1 cellular context compared by ENCODE assay signal in genomic region chr17:28306954-28307401, GRCh38.
TF ChIP-seq lines count a peak whose summit lies in the region.

No MANE protein-coding gene starts in this region.

TF ChIP-seq in IMR-90, 13 proteins besides CTCF, POLR2A, EP300 and RAD21:
- TF ChIP-seq CHD1 (IDR thresholded peaks at IDR 0.05; ENCODE audit: low read depth, low read length) (no peak), MXI1 (IDR thresholded peaks at IDR 0.05; ENCODE audit: borderline replicate concordance, low read depth, low read length) (no peak), SMC3 (IDR thresholded peaks at IDR 0.05; ENCODE audit: low read depth, low read length) (no peak), MAZ (IDR thresholded peaks at IDR 0.05; ENCODE audit: borderline replicate concordance, low read depth, low read length) (no peak), ELK1 (IDR thresholded peaks at IDR 0.05; ENCODE audit: borderline replicate concordance, low read depth, low read length) (no peak), BHLHE40 (IDR thresholded peaks at IDR 0.05; ENCODE audit: low read depth, low read length) (no peak), CEBPB (IDR thresholded peaks at IDR 0.05; ENCODE audit: low read depth, low read length) (no peak), NFE2L2 (IDR thresholded peaks at IDR 0.05; ENCODE audit: low read depth, low read length) (no peak), USF2 (IDR thresholded peaks at IDR 0.05; ENCODE audit: low read depth, low read length) (no peak), FOS (IDR thresholded peaks at IDR 0.05; ENCODE audit: low read depth, low read length) (no peak)
